Comparison of ENCODE assay signal across 8 cellular contexts in genomic region chr7:98420966-98421612, GRCh38. TPM values are rescaled to one million over a fixed set of nuclear protein-coding genes. Genes with fewer than 3 reads are reported as not detected.
A peak's percentile ranks its signal among the peaks of the same experiment; 100 is the strongest.
DNase-seq lines count a peak whose midpoint lies in the region; ATAC-seq and TF ChIP-seq lines count a peak whose summit lies in the region.

No MANE protein-coding gene starts in this region.

- H3K27me3 Mint-ChIP-seq in activated T-cell treated with anti-CD3 and anti-CD28 coated beads, Interleukin-2, amount 50 U/mL, for 4 hours (ENCODE audit: low read depth): peaks cover 19% of the 10 kb centered on the region

- no peak overlapping the region for H3K4me3 Mint-ChIP-seq in activated T-cell treated with anti-CD3 and anti-CD28 coated beads, Interleukin-2, amount 50 U/mL, for 4 hours

- H3K27ac ChIP-seq in prostate gland: no peak overlapping the region

- H3K9me3 ChIP-seq in prostate gland: no peaks in the 10 kb centered on the region

- H3K36me3 Mint-ChIP-seq in activated T-cell treated with anti-CD3 and anti-CD28 coated beads, Interleukin-2, amount 50 U/mL, for 4 hours (ENCODE audit: insufficient read depth): no peaks in the 10 kb centered on the region

- ATAC-seq in HG03558 (IDR thresholded peaks at IDR 0.05; ENCODE audit: extremely low read depth, unreplicated experiment) (peak; percentile 46), HG03469 (IDR thresholded peaks at IDR 0.05; ENCODE audit: unreplicated experiment) (no peak), HG03354 (IDR thresholded peaks at IDR 0.05; ENCODE audit: poor library complexity, severe bottlenecking, unreplicated experiment) (no peak)
- peak; percentile 69 to 70 for ATAC-seq in activated T-cell treated with anti-CD3 and anti-CD28 coated beads, Interleukin-2, amount 50 U/mL, for 4 hours

- H3K4me1 Mint-ChIP-seq in activated T-cell treated with anti-CD3 and anti-CD28 coated beads, Interleukin-2, amount 50 U/mL, for 4 hours (ENCODE audit: low read depth): no peaks in the 10 kb centered on the region

- H3K4me3 ChIP-seq in foreskin fibroblast (ENCODE audit: low read depth in 1 of 2, low read length in 2 of 2) (no peak overlapping the region), prostate gland (no peak overlapping the region)

- H3K4me1 ChIP-seq in prostate gland (replicated peaks): no peaks in the 10 kb centered on the region

- no peaks in the 10 kb centered on the region for H3K36me3 ChIP-seq in prostate gland

- DNase-seq in DMS53 (lab: John Stamatoyannopoulos, UW): peak; percentile 97
- peak; percentile 7 for DNase-seq in NOMO-1 treated with dmso at 0.1 percent for 144 hours (lab: John Stamatoyannopoulos, UW; ENCODE audit: unreplicated experiment)
- peak; percentile 59 for DNase-seq in activated T-cell treated with anti-CD3 and anti-CD28 coated beads, Interleukin-2, amount 50 U/mL, for 4 hours
- peak in 1 of 2 donors; percentile 60 for DNase-seq in foreskin fibroblast
- DNase-seq in prostate gland (ENCODE audit: low spot score): peak; percentile 53

- TF ChIP-seq CTCF in foreskin fibroblast (IDR thresholded peaks at IDR 0.05; ENCODE audit: low read depth, low read length) (peak; percentile 96), prostate gland (IDR thresholded peaks at IDR 0.05) (peak in 3 of 4 experiments; percentile 72 to 87 (median 79))

- TF ChIP-seq POLR2A in prostate gland (IDR thresholded peaks at IDR 0.05): no peak

- WGBS in prostate gland: 34% methylated on average over 27 of the region's 27 CpGs

- H3K9me3 Mint-ChIP-seq in activated T-cell treated with anti-CD3 and anti-CD28 coated beads, Interleukin-2, amount 50 U/mL, for 4 hours: no peaks in the 10 kb centered on the region

- H3K27me3 ChIP-seq in prostate gland (replicated peaks; ENCODE audit: insufficient read depth): no peaks in the 10 kb centered on the region

- intact Hi-C loops in prostate gland (cut with DNase I): no loop called here

RNA-seq across cellular contexts. Expression of gene BAIAP2L1, which starts 20.2 kb away (rescaled TPM):
- total RNA-seq in activated T-cell treated with anti-CD3 and anti-CD28 coated beads, Interleukin-2, amount 50 U/mL, for 4 hours: 1 to 10 TPM in 1 of 3 donors, under 1 TPM in 2; 0.34 to 1.2 (median 0.56) TPM
- total RNA-seq in prostate gland: 10 to 100 TPM; 24.7 to 41.6 TPM

Comparison
In these comparisons a context has a peak if more than half of its experiments do, and no peak if none do; other contexts are left out.
1. ATAC-seq: peak in HG03558 (single experiment) and activated T-cell treated with anti-CD3 and anti-CD28 coated beads, Interleukin-2, amount 50 U/mL, for 4 hours (2 of 2); none in HG03469 (single experiment) and HG03354 (single experiment).
2. RNA of gene BAIAP2L1, which starts 20.2 kb away (total RNA-seq): 24.7 to 41.6 TPM in prostate gland; 0.34 to 1.2 TPM in activated T-cell treated with anti-CD3 and anti-CD28 coated beads, Interleukin-2, amount 50 U/mL, for 4 hours; every median in the first group is over 10 times any median in the second.